14 cellular contexts compared by ENCODE assay signal in genomic region chr13:32125221-32125621, GRCh38.
A peak's percentile ranks its signal among the peaks of the same experiment; 100 is the strongest.
DNase-seq lines count a peak whose midpoint lies in the region; ATAC-seq and TF ChIP-seq lines count a peak whose summit lies in the region.
"Had no signal": no experiment of that assay in that cellular context is flagged by ENCODE, and none has a peak within 500 bp of the region (broad histone marks: within the 10 kb centered on the region; RNA-seq: fewer than 3 reads in every experiment).

No MANE protein-coding gene starts in this region.

- H3K36me3 ChIP-seq in fibroblast of lung (ENCODE audit: control insufficient read depth, insufficient read depth, low read length), result no peaks in the 10 kb centered on the region
- no peaks in the 10 kb centered on the region for H3K36me3 ChIP-seq in psoas muscle (ENCODE audit: insufficient read depth in 1 of 2, low read depth in 1 of 2)

- 18 to 31% (median 22%) methylated on average over 2 of the region's 2 CpGs for WGBS in psoas muscle, 3 donors

- no peak overlapping the region for H3K9ac ChIP-seq in fibroblast of lung (ENCODE audit: insufficient read depth, low read length)

- intact Hi-C loops in psoas muscle (cut with DNase I), result loop anchor here in 1 of 2 donors (5.0 kb wide), 1 partner anchor 88 kb away; no protein-coding TSS in a partner anchor

- no peaks in the 10 kb centered on the region for H4K20me1 ChIP-seq in fibroblast of lung (ENCODE audit: control insufficient read depth, extremely low read depth, insufficient read depth, low read length)

- DNase-seq in AG20443 (ENCODE audit: low spot score) (peak; percentile 53), NOMO-1 (lab: John Stamatoyannopoulos, UW; ENCODE audit: unreplicated experiment in 2 of 2) (peak; percentile 78 to 81), fibroblast of lung (ENCODE audit: low read depth in 2 of 2) (peak; percentile 16 to 43), psoas muscle (no peak), HPDE6-E6E7 (ENCODE audit: extremely low spot score) (no peak)
- no peak for DNase-seq in central memory CD4-positive, alpha-beta T cell
- DNase-seq: activated T-cell treated with anti-CD3 and anti-CD28 coated beads for 4 hours, DND-41, islet precursor cell, NCI-H2081 treated with DMSO at 0.1 percent for 48 hours had no signal

- no peak overlapping the region for H3K4me3 ChIP-seq in fibroblast of lung (replicated peaks in 1 of 4; ENCODE audit: control extremely low read depth in 1 of 4, insufficient read depth in 1 of 4, low read depth in 3 of 4, low read length in 4 of 4)
- no peak overlapping the region for H3K4me3 ChIP-seq in psoas muscle
- H3K4me3 ChIP-seq: K562 had no signal

- H3K27ac ChIP-seq in fibroblast of lung (ENCODE audit: insufficient read depth, low read length), result peak overlapping the region; percentile 2
- peak overlapping the region; percentile 47 for H3K27ac ChIP-seq in psoas muscle
- H3K27ac ChIP-seq: VCaP had no signal

- ATAC-seq in psoas muscle (peak; percentile 59 to 95 (median 89)), GM18858 (IDR thresholded peaks at IDR 0.05; ENCODE audit: unreplicated experiment) (no peak), GM19395 (IDR thresholded peaks at IDR 0.05; ENCODE audit: unreplicated experiment) (no peak)
- ATAC-seq: K562 had no signal

- H3K4me2 ChIP-seq in fibroblast of lung (ENCODE audit: extremely low read depth, insufficient read depth, low read length), result no peak overlapping the region

- no peaks in the 10 kb centered on the region for H3K79me2 ChIP-seq in fibroblast of lung (ENCODE audit: control insufficient read depth, insufficient read depth, low read length)

- H2AFZ ChIP-seq in fibroblast of lung (ENCODE audit: low read length), result no peak overlapping the region

- TF ChIP-seq CTCF in fibroblast of lung (conservative IDR thresholded peaks at IDR 0.05 in 1 of 2, IDR thresholded peaks at IDR 0.05 in 1 of 2; ENCODE audit: low read depth in 1 of 2, low read length in 2 of 2) (no peak), psoas muscle (IDR thresholded peaks at IDR 0.05) (no peak)

- H3K9me3 ChIP-seq in fibroblast of lung (ENCODE audit: control insufficient read depth, insufficient read depth, low read depth, low read length), result no peaks in the 10 kb centered on the region
- H3K9me3 ChIP-seq in psoas muscle, result no peaks in the 10 kb centered on the region

- H3K27me3 ChIP-seq in fibroblast of lung (ENCODE audit: control insufficient read depth, insufficient read depth, low read length) (no peaks in the 10 kb centered on the region), psoas muscle (ENCODE audit: insufficient read depth in 3 of 3, low read length in 2 of 3) (no peaks in the 10 kb centered on the region)

- H3K4me1 ChIP-seq in fibroblast of lung (ENCODE audit: control insufficient read depth, extremely low read depth, insufficient read depth, low read length) (peaks cover 8% of the 10 kb centered on the region), psoas muscle (peaks cover 23% of the 10 kb centered on the region)

Comparison
In these comparisons a context has a peak if more than half of its experiments do, and no peak if none do; other contexts are left out.
1. DNase-seq: peak in AG20443 (single experiment), NOMO-1 (2 of 2) and fibroblast of lung (2 of 2); none in psoas muscle (0 of 2), central memory CD4-positive, alpha-beta T cell (single experiment) and HPDE6-E6E7 (single experiment).
2. ATAC-seq: peak in psoas muscle (4 of 4); none in GM18858 (single experiment) and GM19395 (single experiment).